ENCODE assay signal across 1 cellular context in genomic region chr20:34527016-34527415, GRCh38.
TF ChIP-seq lines count a peak whose summit lies in the region.

No MANE protein-coding gene starts in this region.

TF ChIP-seq in HepG2, 621 proteins besides CTCF, POLR2A, EP300 and RAD21:
- TF ChIP-seq ZNF33A (CRISPR knock-in tag; IDR thresholded peaks at IDR 0.05; ENCODE audit: borderline replicate concordance): 0 out of 2 replicates have a peak, but pooled peaks have one; percentile 53
- 0 out of 2 replicates have a peak, but pooled peaks have one; percentile 54 for TF ChIP-seq ZZZ3 (CRISPR knock-in tag; IDR thresholded peaks at IDR 0.05; ENCODE audit: borderline replicate concordance)
- 0 out of 2 replicates have a peak, but pooled peaks have one; percentile 6 for TF ChIP-seq SALL2 (CRISPR knock-in tag; IDR thresholded peaks at IDR 0.05)
- peak; percentile 39; the same call in 1 of the 2 replicates for TF ChIP-seq ZNF501 (CRISPR knock-in tag; IDR thresholded peaks at IDR 0.05)
- no peak for TF ChIP-seq ZNF850 (CRISPR knock-in tag; conservative IDR thresholded peaks at IDR 0.05)
- 0 out of 2 replicates have a peak, but pooled peaks have one; percentile 12 for TF ChIP-seq ZNF441 (CRISPR knock-in tag; IDR thresholded peaks at IDR 0.05; ENCODE audit: borderline replicate concordance)
- TF ChIP-seq ZNF670 (CRISPR knock-in tag; IDR thresholded peaks at IDR 0.05; ENCODE audit: borderline replicate concordance): peak; percentile 62; the same call in 1 of the 2 replicates
- TF ChIP-seq SUZ12 (IDR thresholded peaks at IDR 0.05; ENCODE audit: low read depth, low read length): no peak
- no peak for TF ChIP-seq SMAD3 (CRISPR knock-in tag; IDR thresholded peaks at IDR 0.05)
